In genomic region chr4:25913851-25914669, GRCh38 we compare ENCODE assay signal across 8 cellular contexts. TPM values are rescaled to one million over a fixed set of nuclear protein-coding genes. Genes with fewer than 3 reads are reported as not detected.
DNase-seq lines count a peak whose midpoint lies in the region; ATAC-seq and TF ChIP-seq lines count a peak whose summit lies in the region.

Gene SMIM20 (plus strand): TSS chr4:25914220. CDS start chr4:25914314, 94 bp downstream.

- intact Hi-C loops in left ventricle myocardium superior (cut with micrococcal nuclease): no loop called here
- intact Hi-C loops in uterus (cut with DNase I; ENCODE audit: low total_unique reads): no loop called here

- DNase-seq in NCI-H146 treated with DMSO at 0.1 percent for 48 hours (lab: John Stamatoyannopoulos, UW; ENCODE audit: unreplicated experiment) (peak; percentile 76), T-helper 2 cell (peak; percentile 80 to 96 (median 85)), left ventricle myocardium superior (peak; percentile 93), putamen (ENCODE audit: low spot score) (peak; percentile 93), uterus (peak; percentile 90 to 92)

- peak within 1 kb of the TSS; percentile 86 for H3K27ac ChIP-seq in angular gyrus (ENCODE audit: low read depth, low read length)
- H3K27ac ChIP-seq in uterus: peak within 1 kb of the TSS; percentile 72 to 87

- TF ChIP-seq CTCF in uterus (IDR thresholded peaks at IDR 0.05): peak in 2 of 4 experiments; percentile 11 to 12

- H3K9me3 ChIP-seq in uterus: no peaks in the 10 kb centered on the region

- peak; percentile 74 for ATAC-seq in GM18499 (IDR thresholded peaks at IDR 0.05; ENCODE audit: insufficient read depth, unreplicated experiment)
- ATAC-seq in HG02884 (IDR thresholded peaks at IDR 0.05; ENCODE audit: unreplicated experiment): peak; percentile 84
- ATAC-seq in left ventricle myocardium superior: peak; percentile 99

- no peaks in the 10 kb centered on the region for H3K4me1 ChIP-seq in uterus

- H3K36me3 ChIP-seq in uterus: no peaks in the 10 kb centered on the region

- no peaks in the 10 kb centered on the region for H3K27me3 ChIP-seq in uterus

- peak in 1 of 2 donors; percentile 59 for TF ChIP-seq POLR2A in uterus (IDR thresholded peaks at IDR 0.05)

- peak within 1 kb of the TSS; percentile 57 to 63 for H3K4me3 ChIP-seq in uterus

RNA-seq across cellular contexts. Expression of gene SMIM20, which starts in this region (rescaled TPM):
- total RNA-seq in left ventricle myocardium superior: 38.2 TPM
- 100 to 1,000 TPM in 1 of 4 donors, 10 to 100 TPM in 3; 22.7 to 208 (median 32.4) TPM for total RNA-seq in uterus

Comparison
In these comparisons a context has a peak if more than half of its experiments do, and no peak if none do; other contexts are left out.
1. Peak in every context shown above with its lines: DNase-seq, ATAC-seq, H3K4me3 ChIP-seq and H3K27ac ChIP-seq.